In the genomic region with DNA sequence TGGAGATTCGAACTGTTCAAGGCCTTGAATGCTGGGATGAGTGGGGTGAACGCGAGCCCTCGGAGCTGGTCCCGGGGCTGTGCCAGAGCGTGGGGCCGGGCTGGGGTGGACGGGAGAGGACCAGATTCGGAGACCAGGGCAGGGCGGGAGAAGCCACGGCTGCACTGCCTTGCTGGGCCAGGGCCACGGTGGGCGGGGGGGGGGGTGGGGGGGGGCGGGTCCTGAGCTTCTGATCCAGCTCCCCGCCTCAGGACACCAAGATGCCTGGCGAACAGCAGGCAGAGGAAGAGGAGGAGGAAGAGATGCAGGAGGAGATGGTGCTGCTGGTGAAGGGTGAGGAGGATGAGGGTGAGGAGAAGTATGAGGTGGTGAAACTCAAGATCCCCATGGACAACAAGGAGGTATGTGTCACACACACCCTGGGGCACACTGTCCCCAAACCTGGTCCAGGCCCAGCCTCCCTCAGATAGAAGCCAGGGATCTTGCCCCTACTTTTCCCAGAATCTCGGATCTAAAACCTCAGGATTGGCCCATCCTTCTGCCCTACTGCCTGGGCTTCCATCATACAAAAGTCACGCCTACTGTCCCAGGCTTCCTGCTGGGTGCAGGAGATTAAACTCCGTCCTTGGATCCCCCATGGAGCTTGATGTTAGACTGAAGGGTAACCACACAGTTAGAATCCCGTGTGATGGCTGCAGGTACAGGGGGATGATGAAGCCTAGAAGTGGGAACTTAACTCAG, we compare ENCODE assay signal across 9 cellular contexts. TPM values are rescaled to one million over a fixed set of nuclear protein-coding genes. Genes with fewer than 3 reads are reported as not detected.
DNase-seq lines count a peak whose midpoint lies in the region; ATAC-seq and TF ChIP-seq lines count a peak whose summit lies in the region.
"Had no signal": no experiment of that assay in that cellular context is flagged by ENCODE, and none has a peak within 500 bp of the region (broad histone marks: within the 10 kb centered on the region; RNA-seq: fewer than 3 reads in every experiment).

No MANE protein-coding gene starts in this region.

- H3K9ac ChIP-seq in BLaER1 treated with 17β-estradiol and CSF1 and Interleukin-3, amounts not matched to agents 10 nM and 100 nM: peak overlapping the region; percentile 75 to 94 (median 88)
- peak overlapping the region; percentile 88 for H3K9ac ChIP-seq in HCT116 (ENCODE audit: low read length)

- peak; percentile 42 for ATAC-seq in HCT116

- peak overlapping the region; percentile 5 for H2AFZ ChIP-seq in HCT116 (ENCODE audit: low read depth, low read length, poor library complexity, severe bottlenecking)

- no peak for TF ChIP-seq POLR2A in HCT116 (IDR thresholded peaks at IDR 0.05; ENCODE audit: borderline replicate concordance, extremely low read depth, insufficient read depth, insufficient read length)
- TF ChIP-seq POLR2A in suprapubic skin (IDR thresholded peaks at IDR 0.05): no peak

- in situ Hi-C loops in astrocyte of the cerebellum (cut with HindIII; ENCODE audit: low sequenced_read_pairs): no loop called here

- H3K27me3 ChIP-seq in BLaER1 treated with 17β-estradiol and CSF1 and Interleukin-3, amounts not matched to agents 10 nM and 100 nM: no peaks in the 10 kb centered on the region
- H3K27me3 ChIP-seq in HCT116 (ENCODE audit: insufficient read depth, low read length) (no peaks in the 10 kb centered on the region), suprapubic skin (no peaks in the 10 kb centered on the region)

- POLR2A ChIA-PET in HCT116 (lab: Charles Lee): interaction anchor here (1.3 to 2.7 kb wide), 5 partner anchors 10 to 72 kb away, joined by 3 to 10 read pairs (median 9); partner anchors contain the start of genes TBC1D10B and ZNF48

- peak overlapping the region; percentile 30 to 95 (median 88); a peak in 21 of 22 replicates for H3K27ac ChIP-seq in BLaER1 treated with 17β-estradiol and CSF1 and Interleukin-3, amounts not matched to agents 10 nM and 100 nM
- peak overlapping the region; percentile 87 for H3K27ac ChIP-seq in HCT116 (ENCODE audit: low read depth, low read length)
- H3K27ac ChIP-seq in suprapubic skin: peak overlapping the region; percentile 90

- TF ChIP-seq RAD21 in HCT116 (IDR thresholded peaks at IDR 0.05; ENCODE audit: low read depth): no peak

- peaks cover 53 to 80% (median 71%) of the 10 kb centered on the region in 10 experiments for H3K4me1 ChIP-seq in BLaER1 treated with 17β-estradiol and CSF1 and Interleukin-3, amounts not matched to agents 10 nM and 100 nM
- peaks cover 18 to 28% of the 10 kb centered on the region in 2 experiments for H3K4me1 ChIP-seq in HCT116 (ENCODE audit: control insufficient read depth in 1 of 2, insufficient read depth in 2 of 2, low read length in 2 of 2)
- peaks cover 32% of the 10 kb centered on the region for H3K4me1 ChIP-seq in suprapubic skin

- H3K79me2 ChIP-seq in HCT116 (ENCODE audit: insufficient read depth, low read length): peaks cover 35% of the 10 kb centered on the region

- DNase-seq in HCT116 (ENCODE audit: low read depth, low spot score): no peak
- DNase-seq in astrocyte of the cerebellum (ENCODE audit: low read depth): no peak
- DNase-seq in iPS-NIHi11 (ENCODE audit: low spot score): peak; percentile 41
- no peak for DNase-seq in suprapubic skin (ENCODE audit: low spot score in 2 of 2)
- DNase-seq in NOMO-1 treated with DMSO at 0.1 percent for 48 hours (lab: John Stamatoyannopoulos, UW; ENCODE audit: unreplicated experiment): no peak
- no peak for DNase-seq in NCI-H2196 (lab: John Stamatoyannopoulos, UW; ENCODE audit: unreplicated experiment)
- DNase-seq in OCI-M1 (lab: John Stamatoyannopoulos, UW): no peak

- peaks cover 0 to 48% (median 15%) of the 10 kb centered on the region in 11 experiments; a peak in 13 of 22 replicates for H4K20me1 ChIP-seq in BLaER1 treated with 17β-estradiol and CSF1 and Interleukin-3, amounts not matched to agents 10 nM and 100 nM
- H4K20me1 ChIP-seq in HCT116 (ENCODE audit: insufficient read depth): no peaks in the 10 kb centered on the region

- RAD21 ChIA-PET in HCT116 (lab: Charles Lee; ENCODE audit: low non-redundant PET in 1 of 2, low total read pairs in 2 of 2, uncharacterized antibody in 2 of 2, unreplicated experiment in 2 of 2): interaction anchor here (0.6 to 1.0 kb wide), 6 partner anchors 10 to 96 kb away, joined by 3 to 6 read pairs (median 4); no protein-coding TSS in a partner anchor

- intact Hi-C loops in HCT116 (cut with micrococcal nuclease): loop anchor here (2.0 to 5.0 kb wide), 2 partner anchors 37 to 316 kb away; partner anchors contain the start of genes TBC1D10B and TBX6

- peak overlapping the region; percentile 84 to 98 (median 90) for H3K4me2 ChIP-seq in BLaER1 treated with 17β-estradiol and CSF1 and Interleukin-3, amounts not matched to agents 10 nM and 100 nM
- H3K4me2 ChIP-seq in HCT116 (ENCODE audit: low read length): peak overlapping the region; percentile 88

- CTCF ChIA-PET in HCT116 (lab: Charles Lee): interaction anchor here (0.9 to 2.1 kb wide), 8 partner anchors 10 to 316 kb away, joined by 3 to 34 read pairs (median 4); partner anchors contain the start of genes DCTPP1, PRR14, TBX6 and ZNF48

- no peaks in the 10 kb centered on the region for H3K9me2 ChIP-seq in HCT116 (ENCODE audit: insufficient read depth)

- H3K36me3 ChIP-seq in BLaER1 treated with 17β-estradiol and CSF1 and Interleukin-3, amounts not matched to agents 10 nM and 100 nM: peaks cover 5 to 33% (median 30%) of the 10 kb centered on the region in 11 experiments; a peak in 18 of 22 replicates
- peaks cover 2 to 15% of the 10 kb centered on the region in 2 experiments; a peak in 1 of 4 replicates for H3K36me3 ChIP-seq in HCT116 (ENCODE audit: control insufficient read depth in 1 of 2, insufficient read depth in 2 of 2, low read length in 2 of 2)
- no peaks in the 10 kb centered on the region for H3K36me3 ChIP-seq in suprapubic skin

- no peaks in the 10 kb centered on the region for H3K9me3 ChIP-seq in BLaER1 treated with 17β-estradiol and CSF1 and Interleukin-3, amounts not matched to agents 10 nM and 100 nM (replicated peaks in 1 of 11)
- H3K9me3 ChIP-seq in HCT116 (ENCODE audit: control insufficient read depth in 1 of 2, insufficient read depth in 1 of 2, low read depth in 1 of 2, low read length in 2 of 2) (no peaks in the 10 kb centered on the region), suprapubic skin (no peaks in the 10 kb centered on the region)

- TF ChIP-seq CTCF in HCT116 (IDR thresholded peaks at IDR 0.05 in 2 of 3, conservative IDR thresholded peaks at IDR 0.05 in 1 of 3; ENCODE audit: borderline replicate concordance in 1 of 3, insufficient read depth in 1 of 3, low read depth in 2 of 3, low read length in 2 of 3) (no peak), astrocyte of the cerebellum (IDR thresholded peaks at IDR 0.05; ENCODE audit: low read depth, low read length, missing control alignments) (no peak), suprapubic skin (IDR thresholded peaks at IDR 0.05) (no peak)

- peak overlapping the region; percentile 61 to 82 (median 70) for H3K4me3 ChIP-seq in BLaER1 treated with 17β-estradiol and CSF1 and Interleukin-3, amounts not matched to agents 10 nM and 100 nM
- H3K4me3 ChIP-seq in HCT116 (replicated peaks in 1 of 2; ENCODE audit: low read depth in 1 of 2, low read length in 2 of 2) (peak overlapping the region; percentile 80 to 93), astrocyte of the cerebellum (ENCODE audit: low read depth, low read length) (peak overlapping the region; percentile 78), suprapubic skin (peak overlapping the region; percentile 74)

- TF ChIP-seq EP300 in suprapubic skin (IDR thresholded peaks at IDR 0.05): no peak

- WGBS in suprapubic skin: 22% methylated on average over 9 of the region's 20 CpGs

- BruUV-seq in HCT116 (replicated peaks; lab: Mats Ljungman, UMichigan): no TSS peak

TF ChIP-seq in HCT116, 20 proteins besides CTCF, POLR2A, EP300 and RAD21:
- TF ChIP-seq TCF7L2 (IDR thresholded peaks at IDR 0.05; ENCODE audit: borderline replicate concordance, extremely low read depth, insufficient read depth, insufficient read length) (no peak), ZFX (IDR thresholded peaks at IDR 0.05) (peak; percentile 27; the same call in 1 of the 2 replicates)

RNA-seq across cellular contexts. Expression of gene ZNF771, which starts 0.6 kb away (rescaled TPM):
- total RNA-seq in HCT116 (2021; ENCODE audit: unreplicated experiment): 11.0 TPM
- polyA plus RNA-seq in HCT116 (2012): 5.7 and 7.0 TPM in 2 replicates
- total RNA-seq in suprapubic skin: 10 to 100 TPM in 1 of 4 donors, 1 to 10 TPM in 3; 4.9 to 14.3 (median 7.3) TPM

RNA-seq across cellular contexts. Expression of gene ZNF48, which starts 12.7 kb away (rescaled TPM):
- 17.9 TPM for total RNA-seq in HCT116 (2021; ENCODE audit: unreplicated experiment)
- polyA plus RNA-seq in HCT116 (2012): 12.8 and 15.5 TPM in 2 replicates
- 10 to 100 TPM in 1 of 4 donors, 1 to 10 TPM in 3; 6.3 to 12.1 (median 8.1) TPM for total RNA-seq in suprapubic skin

RNA-seq across cellular contexts. Expression of gene DCTPP1, which starts 21.9 kb away (rescaled TPM):
- total RNA-seq in HCT116 (2021; ENCODE audit: unreplicated experiment): 125 TPM
- polyA plus RNA-seq in HCT116 (2012): 61.4 and 73.4 TPM in 2 replicates
- 10 to 100 TPM; 17.2 to 26.0 (median 20.0) TPM for total RNA-seq in suprapubic skin

RNA-seq across cellular contexts. Expression of gene SEPTIN1, which starts 25.6 kb away (rescaled TPM):
- total RNA-seq in HCT116 (2021; ENCODE audit: unreplicated experiment) (3.4 TPM), suprapubic skin (1 to 10 TPM in 2 of 4 donors, under 1 TPM in 1, not detected in 1; 0.52 to 2.3 (median 1.3) TPM)
- 2.3 and 2.4 TPM in 2 replicates for polyA plus RNA-seq in HCT116 (2012)

RNA-seq across cellular contexts. Expression of gene MYL11, which starts 33.4 kb away (rescaled TPM):
- total RNA-seq in HCT116 (2021; ENCODE audit: unreplicated experiment) (not detected), suprapubic skin (not detected)
- 0.46 and 1.4 TPM in 2 replicates for polyA plus RNA-seq in HCT116 (2012)
- total RNA-seq: M059J had no signal
